In genomic region chr14:94995551-94995950, GRCh38 we compare ENCODE assay signal across 1 cellular context.
TF ChIP-seq lines count a peak whose summit lies in the region.

No MANE protein-coding gene starts in this region.

TF ChIP-seq in GM23338, 12 proteins besides CTCF, POLR2A, EP300 and RAD21 (continued from another document):
- TF ChIP-seq ZNF462 (CRISPR knock-in tag; IDR thresholded peaks at IDR 0.05), result no peak
- TF ChIP-seq REST (IDR thresholded peaks at IDR 0.05; ENCODE audit: unreplicated experiment), result no peak
- TF ChIP-seq ETS1 (IDR thresholded peaks at IDR 0.05), result no peak
- TF ChIP-seq NANOG (IDR thresholded peaks at IDR 0.05; ENCODE audit: borderline replicate concordance), result no peak
- TF ChIP-seq STAT1 (IDR thresholded peaks at IDR 0.05; ENCODE audit: unreplicated experiment), result no peak
- TF ChIP-seq EZH2 (IDR thresholded peaks at IDR 0.05; ENCODE audit: low read depth, unreplicated experiment), result no peak
